ENCODE assay signal across 1 cellular context in genomic region chr1:204971700-204972336, GRCh38.
TF ChIP-seq lines count a peak whose summit lies in the region.

No MANE protein-coding gene starts in this region.

TF ChIP-seq in HepG2, 621 proteins besides CTCF, POLR2A, EP300 and RAD21 (continued from another document):
- TF ChIP-seq ZHX2 (IDR thresholded peaks at IDR 0.05; ENCODE audit: low read depth), result no peak
- TF ChIP-seq ZHX2 (CRISPR knock-in tag; IDR thresholded peaks at IDR 0.05; ENCODE audit: borderline replicate concordance), result no peak
- TF ChIP-seq MIER2 (CRISPR knock-in tag; IDR thresholded peaks at IDR 0.05), result no peak
TF ChIP-seq in HepG2: peak in this region for 0.
